In the genomic region with DNA sequence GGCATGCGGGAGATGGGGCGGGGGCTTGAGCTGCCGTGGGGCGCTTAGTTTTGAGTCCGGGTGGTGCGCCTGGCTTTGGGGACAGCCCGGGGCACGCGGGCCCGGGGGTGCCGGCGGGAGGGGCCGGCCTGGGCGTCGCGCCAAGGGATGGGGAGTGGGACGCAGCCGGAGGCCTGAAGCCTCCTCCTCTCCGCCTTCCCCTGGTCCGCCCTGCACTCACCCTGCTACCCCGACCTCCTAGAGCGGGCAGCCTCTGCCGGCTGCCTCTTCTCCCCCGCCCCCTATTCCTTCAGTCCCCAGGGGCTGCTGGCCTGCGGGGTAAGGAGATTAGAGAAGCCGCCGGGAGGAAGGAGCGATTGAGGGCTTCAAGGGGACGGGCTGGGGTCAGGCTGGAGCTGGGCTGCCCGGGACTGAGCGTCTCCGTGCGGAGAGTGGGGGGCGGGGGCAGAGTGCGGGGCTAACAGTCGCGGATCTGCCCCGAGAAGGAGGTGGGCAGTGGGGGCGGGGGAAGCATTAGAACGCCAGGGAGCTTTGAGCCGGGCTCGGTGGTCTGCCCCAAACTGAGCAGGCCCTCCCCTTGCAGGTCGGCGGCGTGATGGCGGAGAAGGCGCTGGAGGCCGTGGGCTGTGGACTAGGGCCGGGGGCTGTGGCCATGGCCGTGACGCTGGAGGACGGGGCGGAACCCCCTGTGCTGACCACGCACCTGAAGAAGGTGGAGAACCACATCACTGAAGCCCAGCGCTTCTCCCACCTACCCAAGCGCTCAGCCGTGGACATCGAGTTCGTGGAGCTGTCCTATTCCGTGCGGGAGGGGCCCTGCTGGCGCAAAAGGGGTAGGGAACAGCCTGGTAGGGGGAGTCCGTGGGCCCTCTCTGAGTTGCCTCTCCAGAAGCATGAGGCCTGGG, we compare ENCODE assay signal across 8 cellular contexts. TPM values are rescaled to one million over a fixed set of nuclear protein-coding genes. Genes with fewer than 3 reads are reported as not detected.
DNase-seq lines count a peak whose midpoint lies in the region; ATAC-seq and TF ChIP-seq lines count a peak whose summit lies in the region.

No MANE protein-coding gene starts in this region.

- intact Hi-C loops in activated CD4-positive, alpha-beta T cell treated with anti-CD3 and anti-CD28 coated beads for 36 hours (cut with DNase I, micrococcal nuclease) = loop anchor here in 1 of 2 experiments (1.0 kb wide), 1 partner anchor 28 kb away; a partner anchor contains a TSS
- intact Hi-C loops in stomach (cut with DNase I; ENCODE audit: low total_unique reads) = no loop called here

- TF ChIP-seq EP300 in stomach (IDR thresholded peaks at IDR 0.05) = no peak

- POLR2A ChIA-PET in activated CD4-positive, alpha-beta T cell treated with anti-CD3 and anti-CD28 coated beads for 36 hours (lab: Charles Lee) = interaction anchor here (0.6 kb wide), 1 partner anchor 46 kb away, joined by 3 read pairs; no protein-coding TSS in a partner anchor

- no peaks in the 10 kb centered on the region for H3K9me3 ChIP-seq in stomach

- 15 to 22% (median 19%) methylated on average over 38 to 63 of the region's 63 CpGs for WGBS in stomach, 5 donors

- CTCF ChIA-PET in activated CD4-positive, alpha-beta T cell treated with anti-CD3 and anti-CD28 coated beads for 36 hours (lab: Charles Lee) = interaction anchor here (0.6 to 1.1 kb wide), 3 partner anchors 34 to 792 kb away, joined by 3 to 5 read pairs (median 4); no protein-coding TSS in a partner anchor

- H3K4me3 Mint-ChIP-seq in activated CD4-positive, alpha-beta T cell treated with anti-CD3 and anti-CD28 coated beads for 36 hours = no peak overlapping the region
- peak overlapping the region; percentile 33 for H3K4me3 Mint-ChIP-seq in activated T-helper 17 cell treated with anti-CD3 and anti-CD28 coated beads, Interleukin-2, amount 50 U/mL, for 72 hours

- TF ChIP-seq CTCF in stomach (IDR thresholded peaks at IDR 0.05) = no peak

- H3K9me3 Mint-ChIP-seq in activated CD4-positive, alpha-beta T cell treated with anti-CD3 and anti-CD28 coated beads for 36 hours (ENCODE audit: low read depth) = no peaks in the 10 kb centered on the region
- H3K9me3 Mint-ChIP-seq in activated T-helper 17 cell treated with anti-CD3 and anti-CD28 coated beads, Interleukin-2, amount 50 U/mL, for 72 hours = no peaks in the 10 kb centered on the region

- no peak for DNase-seq in activated CD4-positive, alpha-beta T cell treated with anti-CD3 and anti-CD28 coated beads for 36 hours
- DNase-seq in activated CD4-positive, alpha-beta T cell treated with anti-CD3 and anti-CD28 coated beads for 48 hours = no peak
- DNase-seq in iPS-NIHi7 (ENCODE audit: extremely low spot score) (peak; percentile 53), stomach (no peak), NCI-H2081 (lab: John Stamatoyannopoulos, UW) (no peak)
- DNase-seq in stimulated activated CD4-positive, alpha-beta T cell treated with anti-CD3 and anti-CD28 coated beads, Interleukin-4, amount 100 ng/mL, for 4 hours = no peak

- H3K4me3 ChIP-seq in stomach = peak overlapping the region; percentile 54 to 80 (median 64)

- peaks cover 8% of the 10 kb centered on the region for H3K4me1 Mint-ChIP-seq in activated CD4-positive, alpha-beta T cell treated with anti-CD3 and anti-CD28 coated beads for 36 hours
- no peaks in the 10 kb centered on the region for H3K4me1 Mint-ChIP-seq in activated T-helper 17 cell treated with anti-CD3 and anti-CD28 coated beads, Interleukin-2, amount 50 U/mL, for 72 hours

- no peaks in the 10 kb centered on the region for H3K36me3 Mint-ChIP-seq in activated CD4-positive, alpha-beta T cell treated with anti-CD3 and anti-CD28 coated beads for 36 hours (ENCODE audit: low read depth)
- H3K36me3 Mint-ChIP-seq in activated T-helper 17 cell treated with anti-CD3 and anti-CD28 coated beads, Interleukin-2, amount 50 U/mL, for 72 hours (ENCODE audit: low read depth) = no peaks in the 10 kb centered on the region

- no peak for TF ChIP-seq POLR2A in stomach (IDR thresholded peaks at IDR 0.05)

- peak overlapping the region in 1 of 5 donors; percentile 42 for H3K27ac ChIP-seq in stomach

- H3K27me3 ChIP-seq in stomach = peaks cover 0 to 64% (median 18%) of the 10 kb centered on the region in 3 donors

- peak; percentile 49 for ATAC-seq in activated CD4-positive, alpha-beta T cell treated with anti-CD3 and anti-CD28 coated beads for 36 hours
- ATAC-seq in activated T-helper 17 cell treated with anti-CD3 and anti-CD28 coated beads, Interleukin-2, amount 50 U/mL, for 72 hours (replicated peaks) = peak; percentile 49
- ATAC-seq in HG02642 (IDR thresholded peaks at IDR 0.05; ENCODE audit: poor library complexity, unreplicated experiment) = no peak

- H3K27me3 Mint-ChIP-seq in activated CD4-positive, alpha-beta T cell treated with anti-CD3 and anti-CD28 coated beads for 36 hours = peaks cover 34% of the 10 kb centered on the region
- peaks cover 27% of the 10 kb centered on the region for H3K27me3 Mint-ChIP-seq in activated T-helper 17 cell treated with anti-CD3 and anti-CD28 coated beads, Interleukin-2, amount 50 U/mL, for 72 hours

- no peak overlapping the region for H3K27ac Mint-ChIP-seq in activated CD4-positive, alpha-beta T cell treated with anti-CD3 and anti-CD28 coated beads for 36 hours
- H3K27ac Mint-ChIP-seq in activated T-helper 17 cell treated with anti-CD3 and anti-CD28 coated beads, Interleukin-2, amount 50 U/mL, for 72 hours = no peak overlapping the region

- H3K36me3 ChIP-seq in stomach = no peaks in the 10 kb centered on the region

- H3K4me1 ChIP-seq in stomach = peaks cover 12 to 28% (median 23%) of the 10 kb centered on the region in 4 donors

RNA-seq across cellular contexts. Expression of a gene that starts 0.8 kb away (rescaled TPM):
- total RNA-seq in activated CD4-positive, alpha-beta T cell treated with anti-CD3 and anti-CD28 coated beads for 36 hours = not detected
- total RNA-seq in activated T-helper 17 cell treated with anti-CD3 and anti-CD28 coated beads, Interleukin-2, amount 50 U/mL, for 72 hours = not detected
- under 1 TPM in 1 of 5 donors, not detected in 4; 0.37 TPM for total RNA-seq in stomach
- polyA plus RNA-seq in stomach = under 1 TPM in 2 of 3 donors, not detected in 1; 0.06 to 0.10 TPM

RNA-seq across cellular contexts. Expression of a gene that starts 18.9 kb away (rescaled TPM):
- 10 to 100 TPM; 18.2 to 25.0 TPM for total RNA-seq in activated CD4-positive, alpha-beta T cell treated with anti-CD3 and anti-CD28 coated beads for 36 hours
- 10 to 100 TPM in 1 of 2 donors, 1 to 10 TPM in 1; 9.7 to 10.3 TPM for total RNA-seq in activated T-helper 17 cell treated with anti-CD3 and anti-CD28 coated beads, Interleukin-2, amount 50 U/mL, for 72 hours
- 100 to 1,000 TPM in 1 of 5 donors, 10 to 100 TPM in 3, 1 to 10 TPM in 1; 7.0 to 101 (median 17.9) TPM for total RNA-seq in stomach
- polyA plus RNA-seq in stomach = 10 to 100 TPM in 1 of 3 donors, 1 to 10 TPM in 2; 3.8 to 10.4 (median 4.8) TPM

RNA-seq across cellular contexts. Expression of a gene that starts 28.2 kb away (rescaled TPM):
- total RNA-seq in activated CD4-positive, alpha-beta T cell treated with anti-CD3 and anti-CD28 coated beads for 36 hours = 10 to 100 TPM; 24.0 to 27.2 TPM
- 10 to 100 TPM; 41.6 to 47.5 TPM for total RNA-seq in activated T-helper 17 cell treated with anti-CD3 and anti-CD28 coated beads, Interleukin-2, amount 50 U/mL, for 72 hours
- total RNA-seq in stomach = 10 to 100 TPM; 17.1 to 80.8 (median 43.6) TPM
- 10 to 100 TPM in 2 of 3 donors, 1 to 10 TPM in 1; 9.2 to 11.9 (median 10.1) TPM for polyA plus RNA-seq in stomach

RNA-seq across cellular contexts. Expression of a gene that starts 35.7 kb away (rescaled TPM):
- under 1 TPM in 1 of 2 experiments, not detected in 1; 0.21 TPM for total RNA-seq in activated CD4-positive, alpha-beta T cell treated with anti-CD3 and anti-CD28 coated beads for 36 hours
- under 1 TPM in 1 of 2 donors, not detected in 1; 0.19 TPM for total RNA-seq in activated T-helper 17 cell treated with anti-CD3 and anti-CD28 coated beads, Interleukin-2, amount 50 U/mL, for 72 hours
- total RNA-seq in stomach = 100 to 1,000 TPM in 1 of 5 donors, 10 to 100 TPM in 1, 1 to 10 TPM in 2, not detected in 1; 3.3 to 130 (median 9.5) TPM
- polyA plus RNA-seq in stomach = 1 to 10 TPM in 2 of 3 donors, under 1 TPM in 1; 0.13 to 2.4 (median 2.1) TPM

RNA-seq across cellular contexts. Expression of a gene that starts 42.5 kb away (rescaled TPM):
- total RNA-seq in activated CD4-positive, alpha-beta T cell treated with anti-CD3 and anti-CD28 coated beads for 36 hours = 10 to 100 TPM; 15.9 to 16.3 TPM
- total RNA-seq in activated T-helper 17 cell treated with anti-CD3 and anti-CD28 coated beads, Interleukin-2, amount 50 U/mL, for 72 hours = 10 to 100 TPM; 16.5 to 26.4 TPM
- total RNA-seq in stomach = 10 to 100 TPM in 3 of 5 donors, 1 to 10 TPM in 2; 2.6 to 19.9 (median 13.4) TPM
- polyA plus RNA-seq in stomach = 1 to 10 TPM; 1.7 to 6.1 (median 2.4) TPM
